ENCODE assay signal across 8 cellular contexts in the genomic region with DNA sequence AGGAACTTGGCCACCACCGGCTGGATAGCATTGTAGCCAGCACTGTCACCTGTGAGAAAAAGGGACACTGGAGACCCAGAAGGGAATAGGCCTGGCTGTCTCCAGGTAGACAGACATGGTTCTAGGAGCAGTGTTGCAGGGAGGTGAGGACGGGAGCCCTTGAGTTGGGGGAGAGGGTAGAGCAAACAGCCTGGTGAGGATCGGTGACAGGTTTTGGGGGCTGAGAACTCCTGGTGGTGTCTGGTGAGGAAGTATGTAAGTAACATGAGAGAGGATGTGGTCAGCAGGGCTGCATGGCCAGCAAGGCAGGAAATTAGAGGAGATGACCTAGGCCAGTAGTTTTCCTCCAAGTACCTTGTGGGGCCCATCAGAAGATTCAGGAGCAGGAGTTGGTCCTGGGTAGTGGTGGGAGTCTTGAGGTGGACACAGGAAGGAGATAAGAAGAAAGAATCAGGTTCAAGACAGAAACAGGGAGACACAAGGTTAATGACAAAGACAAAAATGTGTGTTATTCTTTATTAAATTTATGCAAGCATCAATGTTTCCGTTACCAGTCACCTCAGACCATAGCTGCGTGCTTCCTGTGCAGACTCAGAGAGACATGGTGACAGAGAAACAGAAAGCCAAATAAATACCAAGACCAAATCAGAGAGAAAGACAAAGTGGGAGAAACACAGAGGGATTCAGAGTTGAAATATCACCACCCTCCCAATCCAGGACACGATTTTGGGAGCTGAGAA. TPM values are rescaled to one million over a fixed set of nuclear protein-coding genes. Genes with fewer than 3 reads are reported as not detected.
DNase-seq lines count a peak whose midpoint lies in the region; ATAC-seq and TF ChIP-seq lines count a peak whose summit lies in the region.

TSS of gene ARHGAP9 (minus strand) at position 491 of the 740 bp plus-strand sequence. CDS start at position 31, 460 bp downstream.

- DNase-seq in lower lobe of right lung = peak; percentile 49
- no peak for DNase-seq in erythroblast (lab: John Stamatoyannopoulos, UW)
- no peak for DNase-seq in Calu3

- H3F3A ChIP-seq in DOHH2 (ENCODE audit: control insufficient read depth, insufficient read depth) = peaks cover 18% of the 10 kb centered on the region

- no peaks in the 10 kb centered on the region for H3K27me3 ChIP-seq in DOHH2 (ENCODE audit: control insufficient read depth, low read length)
- peaks cover 28% of the 10 kb centered on the region for H3K27me3 ChIP-seq in lower lobe of right lung (ENCODE audit: low read depth)

- CTCF ChIA-PET in activated CD8-positive, alpha-beta memory T cell treated with anti-CD3 and anti-CD28 coated beads for 36 hours (lab: Charles Lee) = interaction anchor here (1.2 to 8.5 kb wide), 4 partner anchors 9 to 104 kb away, joined by 3 to 120 read pairs (median 6); partner anchors contain the start of gene GLI1
- CTCF ChIA-PET in Calu3 (lab: Charles Lee) = no interaction called here

- no peaks in the 10 kb centered on the region for H3K9me2 ChIP-seq in DOHH2 (replicated peaks; ENCODE audit: control insufficient read depth, low read length)

- TF ChIP-seq CTCF in DOHH2 (IDR thresholded peaks at IDR 0.05; ENCODE audit: low read depth, low read length, poor library complexity, severe bottlenecking) (peak; percentile 0), lower lobe of right lung (IDR thresholded peaks at IDR 0.05) (no peak), Calu3 (IDR thresholded peaks at IDR 0.05; ENCODE audit: unreplicated experiment) (no peak)

- no peak within 1 kb of the TSS for H3K4me3 Mint-ChIP-seq in Calu3 (ENCODE audit: low read depth, unreplicated experiment)

- H3K36me3 Mint-ChIP-seq in Calu3 (ENCODE audit: insufficient read depth, unreplicated experiment) = no peaks in the 10 kb centered on the region

- no peaks in the 10 kb centered on the region for H3K9me3 ChIP-seq in DOHH2 (ENCODE audit: control insufficient read depth, insufficient read depth, low read length)
- no peaks in the 10 kb centered on the region for H3K9me3 ChIP-seq in lower lobe of right lung

- TF ChIP-seq POLR2A in erythroblast (IDR thresholded peaks at IDR 0.05; ENCODE audit: low read length) = no peak

- peaks cover 18% of the 10 kb centered on the region for H3K36me3 ChIP-seq in DOHH2 (ENCODE audit: control insufficient read depth, low read length)
- H3K36me3 ChIP-seq in lower lobe of right lung = peaks cover 2% of the 10 kb centered on the region

- H3K4me1 ChIP-seq in DOHH2 (ENCODE audit: control insufficient read depth, low read length) (peaks cover 67% of the 10 kb centered on the region), lower lobe of right lung (peaks cover 37% of the 10 kb centered on the region)

- intact Hi-C loops in lower lobe of right lung (cut with DNase I) (no loop called here), Calu3 (cut with micrococcal nuclease; ENCODE audit: unreplicated experiment) (no loop called here)

- H3K4me2 ChIP-seq in DOHH2 (ENCODE audit: low read length) = peak within 1 kb of the TSS; percentile 98

- H3K27me3 Mint-ChIP-seq in Calu3 (ENCODE audit: unreplicated experiment) = peaks cover 91% of the 10 kb centered on the region

- H3K27ac ChIP-seq in DOHH2 (ENCODE audit: low read depth, low read length) = peak within 1 kb of the TSS; percentile 97
- peak within 1 kb of the TSS; percentile 78 for H3K27ac ChIP-seq in lower lobe of right lung

- no peaks in the 10 kb centered on the region for H3K9me3 Mint-ChIP-seq in Calu3 (ENCODE audit: low read depth, unreplicated experiment)

- no TSS peak for BruUV-seq in Calu3 (replicated peaks; lab: Mats Ljungman, UMichigan)

- H3K27ac Mint-ChIP-seq in Calu3 (ENCODE audit: unreplicated experiment) = no peak within 1 kb of the TSS

- H4K20me1 ChIP-seq in DOHH2 (ENCODE audit: control insufficient read depth, insufficient read depth, low read depth, low read length) = no peaks in the 10 kb centered on the region

- peaks cover 24% of the 10 kb centered on the region for H3K79me2 ChIP-seq in DOHH2 (ENCODE audit: control insufficient read depth, low read length)

- H3K4me3 ChIP-seq in DOHH2 (ENCODE audit: low read length) (peak within 1 kb of the TSS; percentile 90), lower lobe of right lung (peak within 1 kb of the TSS; percentile 57)

- ATAC-seq in HG02981 (IDR thresholded peaks at IDR 0.05; ENCODE audit: unreplicated experiment) (peak; percentile 42), lower lobe of right lung (peak; percentile 12 to 25), GM21786 (IDR thresholded peaks at IDR 0.05; ENCODE audit: unreplicated experiment) (no peak), HG03025 (IDR thresholded peaks at IDR 0.05; ENCODE audit: low FRiP score, unreplicated experiment) (no peak)

- POLR2A ChIA-PET in activated CD8-positive, alpha-beta memory T cell treated with anti-CD3 and anti-CD28 coated beads for 36 hours (lab: Charles Lee) = interaction anchor here (1.2 kb wide), 1 partner anchor 40 kb away, joined by 10 read pairs; the partner anchor contains the start of gene DDIT3

- H3K4me1 Mint-ChIP-seq in Calu3 (ENCODE audit: low read depth, unreplicated experiment) = peaks cover 25% of the 10 kb centered on the region

RNA-seq across cellular contexts. Expression of gene ARHGAP9, which starts in this region (rescaled TPM):
- total RNA-seq in activated CD8-positive, alpha-beta memory T cell treated with anti-CD3 and anti-CD28 coated beads for 36 hours = 100 to 1,000 TPM; 130 to 133 TPM
- total RNA-seq in lower lobe of right lung (54.2 TPM), Calu3 (2022) (0.39 TPM in 1 of 2 replicates, not detected in the other)

Comparison
In these comparisons a context has a peak if more than half of its experiments do, and no peak if none do; other contexts are left out.
1. RNA of gene ARHGAP9 (total RNA-seq): 130 to 133 TPM in activated CD8-positive, alpha-beta memory T cell treated with anti-CD3 and anti-CD28 coated beads for 36 hours and 54.2 TPM in lower lobe of right lung (single experiment); 0.39 TPM in Calu3; every median in the first group is over 10 times any median in the second.
2. ATAC-seq: peak in HG02981 (single experiment) and lower lobe of right lung (2 of 2); none in GM21786 (single experiment) and HG03025 (single experiment).